In the genomic region with DNA sequence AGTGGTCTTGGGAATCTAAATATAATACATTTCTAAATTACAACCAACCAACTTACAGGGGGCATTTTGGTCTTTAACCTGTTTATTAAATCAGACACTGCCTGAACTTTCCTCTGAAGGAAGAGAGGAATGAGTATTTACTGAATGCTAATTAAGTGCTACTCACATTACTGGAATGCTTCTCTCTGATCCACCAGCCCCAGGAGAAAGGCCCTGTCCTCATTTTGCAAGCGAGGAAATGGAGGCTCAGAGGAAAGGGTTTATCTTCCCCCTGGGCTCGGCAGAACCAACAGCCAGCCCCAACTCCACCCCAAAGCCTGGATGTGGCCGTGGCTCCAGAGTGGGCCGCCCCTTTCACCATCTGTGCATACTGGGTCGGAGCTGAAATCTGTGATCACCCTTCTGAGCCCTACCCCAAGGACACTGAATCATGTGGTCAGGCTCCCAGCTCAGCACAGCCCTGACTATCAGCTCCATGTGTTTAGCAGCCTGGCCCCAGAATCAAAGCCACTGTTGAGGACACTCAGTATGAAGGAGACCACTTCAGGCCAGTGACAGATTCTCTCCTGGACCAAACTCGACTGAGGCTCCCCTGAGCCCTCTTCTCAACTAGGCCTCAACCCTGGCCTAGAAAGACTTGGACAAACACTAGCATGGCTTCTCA, we compare ENCODE assay signal across 14 cellular contexts. TPM values are rescaled to one million over a fixed set of nuclear protein-coding genes. Genes with fewer than 3 reads are reported as not detected.
A peak's percentile ranks its signal among the peaks of the same experiment; 100 is the strongest.
DNase-seq lines count a peak whose midpoint lies in the region; ATAC-seq and TF ChIP-seq lines count a peak whose summit lies in the region.
"Had no signal": no experiment of that assay in that cellular context is flagged by ENCODE, and none has a peak within 500 bp of the region (broad histone marks: within the 10 kb centered on the region; RNA-seq: fewer than 3 reads in every experiment).

No MANE protein-coding gene starts in this region.

- H3K79me2 ChIP-seq in OCI-LY7 (ENCODE audit: insufficient read depth, low read depth, low read length) (no peaks in the 10 kb centered on the region), smooth muscle cell (ENCODE audit: low read depth) (no peaks in the 10 kb centered on the region)

- H3K4me3 Mint-ChIP-seq in activated CD4-positive, alpha-beta T cell treated with anti-CD3 and anti-CD28 coated beads, Interleukin-2, amount 10 ng/mL, durations not matched to agents 24 days and 14 days: no peak overlapping the region
- H3K4me3 Mint-ChIP-seq in mesothelial cell of epicardium: no peak overlapping the region
- H3K4me3 Mint-ChIP-seq: naive thymus-derived CD8-positive, alpha-beta T cell had no signal

- H2AFZ ChIP-seq in OCI-LY7 (ENCODE audit: low read length) (peak overlapping the region; percentile 55; the same call in 1 of the 2 replicates), smooth muscle cell (ENCODE audit: low read depth) (peak overlapping the region; percentile 83)

- CTCF ChIA-PET in OCI-LY7 (lab: Charles Lee; ENCODE audit: unreplicated experiment): interaction anchor here (1.4 to 2.0 kb wide), 2 partner anchors 10 to 73 kb away, joined by 3 to 6 read pairs; no protein-coding TSS in a partner anchor

- H3K9me3 ChIP-seq in OCI-LY7 (ENCODE audit: low read length): peaks cover 10% of the 10 kb centered on the region; the same call in 1 of the 2 replicates
- no peaks in the 10 kb centered on the region for H3K9me3 ChIP-seq in smooth muscle cell (replicated peaks; ENCODE audit: low read depth)
- no peaks in the 10 kb centered on the region for H3K9me3 ChIP-seq in aorta (ENCODE audit: control insufficient read depth, low read length)

- H3K4me2 ChIP-seq in OCI-LY7 (ENCODE audit: low read length): no peak overlapping the region
- H3K4me2 ChIP-seq in smooth muscle cell: peak overlapping the region; percentile 8

- H3K4me3 ChIP-seq in OCI-LY7 (ENCODE audit: low read depth, low read length, poor library complexity, severe bottlenecking) (no peak overlapping the region), foreskin fibroblast (ENCODE audit: low read depth in 1 of 2, low read length in 2 of 2) (no peak overlapping the region), smooth muscle cell (no peak overlapping the region), aorta (ENCODE audit: low read length in 2 of 2) (no peak overlapping the region)

- BruUV-seq in OCI-LY7 (replicated peaks; lab: Mats Ljungman, UMichigan): no TSS peak

- DNase-seq in activated CD4-positive, alpha-beta T cell treated with anti-CD3 and anti-CD28 coated beads, Interleukin-2, amount 10 ng/mL, durations not matched to agents 24 days and 14 days: no peak
- DNase-seq in activated CD4-positive, alpha-beta T cell treated with anti-CD3 and anti-CD28 coated beads, Interleukin-2, amount 50 U/mL, for 4 hours: no peak
- DNase-seq in OCI-LY7 (ENCODE audit: low spot score): no peak
- peak; percentile 18 to 59 for DNase-seq in foreskin fibroblast
- DNase-seq in smooth muscle cell (lab: John Stamatoyannopoulos, UW; ENCODE audit: unreplicated experiment): no peak
- DNase-seq in aorta: no peak
- no peak for DNase-seq in D341Med (ENCODE audit: low spot score)
- no peak for DNase-seq in mesothelial cell of epicardium (ENCODE audit: low spot score in 2 of 2, unreplicated experiment in 2 of 2)
- DNase-seq: erythroblast; hippocampal formation; naive thymus-derived CD8-positive, alpha-beta T cell; NCI-H2171 treated with DMSO at 0.1 percent for 48 hours had no signal

- no peak overlapping the region for H3K9ac ChIP-seq in smooth muscle cell (ENCODE audit: low read depth)

- WGBS in smooth muscle cell (ENCODE audit: low lambda C conversion rate): 62% methylated on average over 6 of the region's 6 CpGs
- WGBS in aorta, 2 donors: 92 to 93% methylated on average over 6 of the region's 6 CpGs

- H3K27ac ChIP-seq in OCI-LY7 (ENCODE audit: low read depth, low read length, poor library complexity, severe bottlenecking) (no peak overlapping the region), smooth muscle cell (ENCODE audit: low read depth) (peak overlapping the region; percentile 30), aorta (ENCODE audit: low read depth in 1 of 2, low read length in 2 of 2) (no peak overlapping the region)

- no peaks in the 10 kb centered on the region for H4K20me1 ChIP-seq in OCI-LY7 (ENCODE audit: insufficient read depth, low read length)
- no peaks in the 10 kb centered on the region for H4K20me1 ChIP-seq in smooth muscle cell (ENCODE audit: low read depth)

- H3K27me3 ChIP-seq in smooth muscle cell (ENCODE audit: low read depth) (no peaks in the 10 kb centered on the region), aorta (ENCODE audit: control insufficient read depth in 1 of 2, insufficient read depth in 2 of 2, low read length in 1 of 2) (no peaks in the 10 kb centered on the region)

- POLR2A ChIA-PET in OCI-LY7 (lab: Charles Lee): interaction anchor here (0.7 to 1.9 kb wide), 5 partner anchors 9 to 41 kb away, joined by 3 to 10 read pairs (median 7); no protein-coding TSS in a partner anchor

- intact Hi-C loops in activated CD4-positive, alpha-beta T cell treated with anti-CD3 and anti-CD28 coated beads, Interleukin-2, amount 10 ng/mL, durations not matched to agents 24 days and 14 days (cut with micrococcal nuclease): no loop called here
- intact Hi-C loops in OCI-LY7 (cut with micrococcal nuclease; ENCODE audit: unreplicated experiment) (no loop called here), aorta (cut with DNase I) (no loop called here)

- H3K36me3 ChIP-seq in OCI-LY7 (ENCODE audit: insufficient read depth, low read length) (peaks cover 7% of the 10 kb centered on the region), smooth muscle cell (ENCODE audit: low read depth) (no peaks in the 10 kb centered on the region), aorta (ENCODE audit: control insufficient read depth in 1 of 2, insufficient read depth in 2 of 2, low read length in 1 of 2) (no peaks in the 10 kb centered on the region)

- H3K9me3 Mint-ChIP-seq in activated CD4-positive, alpha-beta T cell treated with anti-CD3 and anti-CD28 coated beads, Interleukin-2, amount 10 ng/mL, durations not matched to agents 24 days and 14 days: peaks cover 20% of the 10 kb centered on the region
- peaks cover 13% of the 10 kb centered on the region for H3K9me3 Mint-ChIP-seq in mesothelial cell of epicardium

- H3F3A ChIP-seq in smooth muscle cell (ENCODE audit: low read depth): peaks cover 6% of the 10 kb centered on the region

- H3K4me1 ChIP-seq in OCI-LY7 (ENCODE audit: insufficient read depth, low read length, poor library complexity, severe bottlenecking) (peaks cover 23% of the 10 kb centered on the region), smooth muscle cell (ENCODE audit: low read depth) (peaks cover 8% of the 10 kb centered on the region), aorta (ENCODE audit: control insufficient read depth in 1 of 2, insufficient read depth in 2 of 2, low read length in 2 of 2) (no peaks in the 10 kb centered on the region)

- peak overlapping the region; percentile 9 for H3K27ac Mint-ChIP-seq in activated CD4-positive, alpha-beta T cell treated with anti-CD3 and anti-CD28 coated beads, Interleukin-2, amount 10 ng/mL, durations not matched to agents 24 days and 14 days
- no peak overlapping the region for H3K27ac Mint-ChIP-seq in mesothelial cell of epicardium

- H3K27me3 Mint-ChIP-seq in activated CD4-positive, alpha-beta T cell treated with anti-CD3 and anti-CD28 coated beads, Interleukin-2, amount 10 ng/mL, durations not matched to agents 24 days and 14 days: no peaks in the 10 kb centered on the region
- H3K27me3 Mint-ChIP-seq in mesothelial cell of epicardium (ENCODE audit: low read depth): no peaks in the 10 kb centered on the region
- H3K27me3 Mint-ChIP-seq: naive thymus-derived CD8-positive, alpha-beta T cell had no signal

- H3K36me3 Mint-ChIP-seq in activated CD4-positive, alpha-beta T cell treated with anti-CD3 and anti-CD28 coated beads, Interleukin-2, amount 10 ng/mL, durations not matched to agents 24 days and 14 days (ENCODE audit: low read depth): peaks cover 12% of the 10 kb centered on the region
- peaks cover 5% of the 10 kb centered on the region for H3K36me3 Mint-ChIP-seq in mesothelial cell of epicardium

- no peaks in the 10 kb centered on the region for H3K9me2 ChIP-seq in OCI-LY7 (ENCODE audit: insufficient read depth, low read length)

- peaks cover 43% of the 10 kb centered on the region for H3K4me1 Mint-ChIP-seq in activated CD4-positive, alpha-beta T cell treated with anti-CD3 and anti-CD28 coated beads, Interleukin-2, amount 10 ng/mL, durations not matched to agents 24 days and 14 days
- H3K4me1 Mint-ChIP-seq in mesothelial cell of epicardium: no peaks in the 10 kb centered on the region

- no peak for ATAC-seq in aorta (ENCODE audit: low FRiP score)
- ATAC-seq: left lobe of liver; naive thymus-derived CD8-positive, alpha-beta T cell had no signal

- no peak for TF ChIP-seq CTCF in OCI-LY7 (conservative IDR thresholded peaks at IDR 0.05; ENCODE audit: low read length)
- TF ChIP-seq CTCF in foreskin fibroblast (IDR thresholded peaks at IDR 0.05; ENCODE audit: low read depth, low read length): no peak
- TF ChIP-seq CTCF in smooth muscle cell (IDR thresholded peaks at IDR 0.05; ENCODE audit: borderline replicate concordance, insufficient read depth, poor library complexity, severe bottlenecking): no peak
- TF ChIP-seq CTCF in mesothelial cell of epicardium (IDR thresholded peaks at IDR 0.05; ENCODE audit: unreplicated experiment): no peak

RNA-seq across cellular contexts. Expression of a gene that starts 56.7 kb away (rescaled TPM):
- 0.61 and 1.2 TPM in 2 replicates for total RNA-seq in activated CD4-positive, alpha-beta T cell treated with anti-CD3 and anti-CD28 coated beads, Interleukin-2, amount 10 ng/mL, durations not matched to agents 24 days and 14 days
- not detected in 2 replicates for total RNA-seq in OCI-LY7 (2014; rRNA removed; shearing (Covaris generic))
- total RNA-seq in OCI-LY7 (2022) (not detected in 2 replicates), smooth muscle cell (1.6 TPM in 1 of 2 replicates, not detected in the other), aorta (1 to 10 TPM in 1 of 2 donors, under 1 TPM in 1; 0.19 to 1.8 TPM), mesothelial cell of epicardium (0.11 to 0.38 TPM (median 0.22 TPM) in 3 replicates)
- polyA plus RNA-seq in smooth muscle cell (not detected in 2 replicates), aorta (under 1 TPM in 1 of 2 donors, not detected in 1; 0.13 TPM)
- total RNA-seq: A172; naive thymus-derived CD8-positive, alpha-beta T cell had no signal

Comparison
In these comparisons a context has a peak if more than half of its experiments do, and no peak if none do; other contexts are left out.
1. DNase-seq: peak in foreskin fibroblast (2 of 2); none in activated CD4-positive, alpha-beta T cell treated with anti-CD3 and anti-CD28 coated beads, Interleukin-2, amount 10 ng/mL, durations not matched to agents 24 days and 14 days (single experiment), activated CD4-positive, alpha-beta T cell treated with anti-CD3 and anti-CD28 coated beads, Interleukin-2, amount 50 U/mL, for 4 hours (0 of 2), OCI-LY7 (single experiment), smooth muscle cell (single experiment), aorta (0 of 2), D341Med (single experiment) and mesothelial cell of epicardium (0 of 2).